ENCODE assay signal across 8 cellular contexts in genomic region chr12:111788178-111788654, GRCh38. TPM values are rescaled to one million over a fixed set of nuclear protein-coding genes. Genes with fewer than 3 reads are reported as not detected.
A peak's percentile ranks its signal among the peaks of the same experiment; 100 is the strongest.
DNase-seq lines count a peak whose midpoint lies in the region; ATAC-seq and TF ChIP-seq lines count a peak whose summit lies in the region.

No MANE protein-coding gene starts in this region.

- H3K27ac ChIP-seq in SK-N-SH (ENCODE audit: low read depth in 2 of 2, low read length in 1 of 2) (no peak overlapping the region), heart right ventricle (peak overlapping the region in 1 of 10 donors; percentile 2), uterus (no peak overlapping the region)

- DNase-seq in SIG-M5 treated with dmso at 0.1 percent for 504 hours (lab: John Stamatoyannopoulos, UW; ENCODE audit: unreplicated experiment) (peak; percentile 76), SIG-M5 (lab: John Stamatoyannopoulos, UW) (no peak), SK-N-SH (peak; percentile 48), heart right ventricle (peak; percentile 31 to 43), uterus (no peak), epidermal melanocyte (ENCODE audit: insufficient read length, low spot score) (no peak)

- no peak overlapping the region for H3K9ac ChIP-seq in SK-N-SH

- no peaks in the 10 kb centered on the region for H3K9me2 ChIP-seq in SK-N-SH

- H3K27me3 ChIP-seq in SK-N-SH (ENCODE audit: insufficient read depth) (no peaks in the 10 kb centered on the region), heart right ventricle (no peaks in the 10 kb centered on the region), uterus (no peaks in the 10 kb centered on the region)

- no peak for TF ChIP-seq POLR2A in uterus (IDR thresholded peaks at IDR 0.05)

- H4K20me1 ChIP-seq in SK-N-SH (ENCODE audit: insufficient read depth) = no peaks in the 10 kb centered on the region

- H3K4me2 ChIP-seq in SK-N-SH = no peak overlapping the region

- ATAC-seq in heart right ventricle = peak; percentile 9 to 80 (median 67)
- ATAC-seq in GM21717 (IDR thresholded peaks at IDR 0.05; ENCODE audit: unreplicated experiment) = no peak
- no peak for ATAC-seq in GM21515 (IDR thresholded peaks at IDR 0.05; ENCODE audit: unreplicated experiment)

- POLR2A ChIA-PET in SK-N-SH (lab: Yijun Ruan, JAX) = no interaction called here

- 70% methylated on average over 8 of the region's 8 CpGs for WGBS in SK-N-SH (ENCODE audit: low lambda C conversion rate)
- WGBS in heart right ventricle, 2 donors = 36 to 40% methylated on average over 8 of the region's 8 CpGs

- intact Hi-C loops in heart right ventricle (cut with DNase I) = loop anchor here in 7 of 10 donors (1.0 to 5.0 kb wide), 4 partner anchors 34 to 37 kb away; no protein-coding TSS in a partner anchor
- intact Hi-C loops in uterus (cut with DNase I; ENCODE audit: low total_unique reads) = no loop called here

- TF ChIP-seq CTCF in SK-N-SH (IDR thresholded peaks at IDR 0.05) = no peak
- TF ChIP-seq CTCF in heart right ventricle (IDR thresholded peaks at IDR 0.05) = peak in 7 of 9 donors; percentile 45 to 65 (median 58)
- peak in 3 of 4 experiments; percentile 10 to 35 (median 13) for TF ChIP-seq CTCF in uterus (IDR thresholded peaks at IDR 0.05)

- H3K4me3 ChIP-seq in SK-N-SH (ENCODE audit: low read depth in 2 of 2, low read length in 1 of 2) (no peak overlapping the region), heart right ventricle (no peak overlapping the region), uterus (no peak overlapping the region)

- TF ChIP-seq EP300 in SK-N-SH (IDR thresholded peaks at IDR 0.05; ENCODE audit: borderline replicate concordance in 1 of 2, low read depth in 1 of 2, low read length in 1 of 2) = no peak

- H3K4me1 ChIP-seq in SK-N-SH (ENCODE audit: control insufficient read depth in 1 of 2, insufficient read depth in 2 of 2, low read depth in 1 of 2, low read length in 1 of 2) = no peaks in the 10 kb centered on the region
- H3K4me1 ChIP-seq in heart right ventricle = peaks cover 4 to 23% (median 11%) of the 10 kb centered on the region in 9 donors
- H3K4me1 ChIP-seq in uterus = no peaks in the 10 kb centered on the region

- peak; percentile 61 for TF ChIP-seq RAD21 in SK-N-SH (IDR thresholded peaks at IDR 0.05; ENCODE audit: low read length)

- H2AFZ ChIP-seq in SK-N-SH (ENCODE audit: low read depth) = no peak overlapping the region

- H3K9me3 ChIP-seq in SK-N-SH (no peaks in the 10 kb centered on the region), heart right ventricle (no peaks in the 10 kb centered on the region), uterus (no peaks in the 10 kb centered on the region)

- H3F3A ChIP-seq in SK-N-SH (replicated peaks; ENCODE audit: insufficient read depth) = peaks cover 3% of the 10 kb centered on the region

- CTCF ChIA-PET in SK-N-SH (lab: Yijun Ruan, JAX) = interaction anchor here (0.7 to 1.4 kb wide), 5 partner anchors 20 to 42 kb away, joined by 3 to 6 read pairs (median 3); no protein-coding TSS in a partner anchor

- peaks cover 12 to 14% of the 10 kb centered on the region in 2 experiments for H3K36me3 ChIP-seq in SK-N-SH (replicated peaks in 1 of 2; ENCODE audit: control insufficient read depth in 1 of 2, insufficient read depth in 2 of 2, low read length in 1 of 2)
- peaks cover 0 to 93% (median 55%) of the 10 kb centered on the region in 9 donors for H3K36me3 ChIP-seq in heart right ventricle
- H3K36me3 ChIP-seq in uterus = no peaks in the 10 kb centered on the region

- no peaks in the 10 kb centered on the region for H3K79me2 ChIP-seq in SK-N-SH (ENCODE audit: insufficient read depth)

TF ChIP-seq in SK-N-SH, 30 proteins besides CTCF, POLR2A, EP300 and RAD21:
- no peak for TF ChIP-seq MEF2A (IDR thresholded peaks at IDR 0.05; ENCODE audit: borderline replicate concordance, low read depth)
- TF ChIP-seq SMC3 (IDR thresholded peaks at IDR 0.05; ENCODE audit: low read depth, low read length) = peak; percentile 27; the same call in 1 of the 2 replicates

RNA-seq across cellular contexts. Expression of gene ALDH2, which starts 21.5 kb away (rescaled TPM):
- 60.4 and 67.5 TPM in 2 replicates for polyA plus RNA-seq in SK-N-SH (2012; rRNA removed)
- 48.3 and 62.1 TPM in 2 replicates for polyA plus RNA-seq in SK-N-SH (2012; cell fraction: cytosol; rRNA removed)
- polyA plus RNA-seq in SK-N-SH (2012; cell fraction: nucleus; rRNA removed) = 45.4 and 55.7 TPM in 2 replicates
- total RNA-seq in heart right ventricle = 100 to 1,000 TPM; 240 to 403 (median 348) TPM
- polyA plus RNA-seq in heart right ventricle = 100 to 1,000 TPM in 1 of 2 donors, 10 to 100 TPM in 1; 60.6 to 151 TPM
- total RNA-seq in uterus = 100 to 1,000 TPM in 1 of 4 donors, 10 to 100 TPM in 3; 13.1 to 102 (median 73.5) TPM

RNA-seq across cellular contexts. Expression of gene MAPKAPK5, which starts 53.8 kb away (rescaled TPM):
- polyA plus RNA-seq in SK-N-SH (2012; rRNA removed) = 38.1 and 45.0 TPM in 2 replicates
- 36.1 and 38.2 TPM in 2 replicates for polyA plus RNA-seq in SK-N-SH (2012; cell fraction: cytosol; rRNA removed)
- 55.4 and 55.6 TPM in 2 replicates for polyA plus RNA-seq in SK-N-SH (2012; cell fraction: nucleus; rRNA removed)
- total RNA-seq in heart right ventricle = 10 to 100 TPM; 22.1 to 28.6 (median 23.6) TPM
- 10 to 100 TPM in 1 of 2 donors, 1 to 10 TPM in 1; 9.1 to 22.6 TPM for polyA plus RNA-seq in heart right ventricle
- total RNA-seq in uterus = 10 to 100 TPM; 20.0 to 53.7 (median 43.1) TPM

Comparison
In these comparisons a context has a peak if more than half of its experiments do, and no peak if none do; other contexts are left out.
1. DNase-seq: peak in SIG-M5 treated with dmso at 0.1 percent for 504 hours (single experiment), SK-N-SH (single experiment) and heart right ventricle (2 of 2); none in SIG-M5 (single experiment), uterus (0 of 2) and epidermal melanocyte (single experiment).
2. ATAC-seq: peak in heart right ventricle (8 of 8); none in GM21717 (single experiment) and GM21515 (single experiment).